ENCODE assay signal across 1 cellular context in the genomic region with DNA sequence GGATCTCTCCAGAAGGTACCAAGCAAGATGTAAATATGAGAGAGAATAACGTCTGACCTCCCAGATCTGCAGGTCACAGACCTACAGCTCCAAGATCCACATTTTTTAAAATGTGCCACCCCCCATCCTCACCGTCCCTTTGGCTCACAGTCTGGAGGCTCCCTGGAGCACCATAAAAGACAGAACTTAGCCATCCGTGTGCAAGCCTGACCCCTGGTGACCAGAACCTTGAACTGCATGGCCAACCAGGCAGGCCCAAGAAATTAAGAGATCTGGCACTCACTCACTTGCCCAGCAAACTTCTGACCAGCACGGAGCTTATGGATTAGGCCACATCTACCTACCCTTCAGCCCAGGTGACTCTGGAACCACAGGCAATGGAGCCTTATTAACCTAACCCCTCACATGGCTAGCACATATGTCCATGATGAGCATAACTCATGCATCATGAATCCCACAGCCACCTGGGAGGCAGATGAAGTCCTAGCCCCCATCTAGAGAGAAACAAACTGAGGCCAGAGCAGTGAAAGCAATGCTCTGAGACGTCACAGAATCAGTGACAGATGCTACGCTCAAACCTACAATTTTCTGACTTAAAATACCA.
TF ChIP-seq lines count a peak whose summit lies in the region.

No MANE protein-coding gene starts in this region.

TF ChIP-seq in K562, 482 proteins besides CTCF, POLR2A, EP300 and RAD21 (continued from another document):
- TF ChIP-seq, protein P1, sequence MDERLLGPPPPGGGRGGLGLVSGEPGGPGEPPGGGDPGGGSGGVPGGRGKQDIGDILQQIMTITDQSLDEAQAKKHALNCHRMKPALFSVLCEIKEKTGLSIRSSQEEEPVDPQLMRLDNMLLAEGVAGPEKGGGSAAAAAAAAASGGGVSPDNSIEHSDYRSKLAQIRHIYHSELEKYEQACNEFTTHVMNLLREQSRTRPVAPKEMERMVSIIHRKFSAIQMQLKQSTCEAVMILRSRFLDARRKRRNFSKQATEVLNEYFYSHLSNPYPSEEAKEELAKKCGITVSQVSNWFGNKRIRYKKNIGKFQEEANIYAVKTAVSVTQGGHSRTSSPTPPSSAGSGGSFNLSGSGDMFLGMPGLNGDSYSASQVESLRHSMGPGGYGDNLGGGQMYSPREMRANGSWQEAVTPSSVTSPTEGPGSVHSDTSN (CRISPR knock-in tag; IDR thresholded peaks at IDR 0.05; ENCODE audit: low read depth), result no peak
- TF ChIP-seq, protein P1 (tag; conservative IDR thresholded peaks at IDR 0.05; ENCODE audit: low read depth), result no peak
- TF ChIP-seq GATAD2B (IDR thresholded peaks at IDR 0.05; ENCODE audit: borderline replicate concordance) (no peak), SMC3 (conservative IDR thresholded peaks at IDR 0.05; ENCODE audit: insufficient read depth, low read depth, low read length) (peak; percentile 94), SNIP1 (IDR thresholded peaks at IDR 0.05; ENCODE audit: low read depth) (no peak), ETV5 (CRISPR knock-in tag; IDR thresholded peaks at IDR 0.05; ENCODE audit: low read depth) (0 out of 2 replicates have a peak, but pooled peaks have one; percentile 12), ZEB2 (IDR thresholded peaks at IDR 0.05) (no peak), IRF2 (CRISPR knock-in tag; IDR thresholded peaks at IDR 0.05) (no peak), PRMT5 (CRISPR knock-in tag; IDR thresholded peaks at IDR 0.05) (no peak), CBX5 (IDR thresholded peaks at IDR 0.05; ENCODE audit: borderline replicate concordance, low read depth) (no peak), PTTG1 (tag; IDR thresholded peaks at IDR 0.05; ENCODE audit: low read depth) (no peak), ZNF24 (IDR thresholded peaks at IDR 0.05) (0 out of 2 replicates have a peak, but pooled peaks have one; percentile 12)
- TF ChIP-seq, protein P2, sequence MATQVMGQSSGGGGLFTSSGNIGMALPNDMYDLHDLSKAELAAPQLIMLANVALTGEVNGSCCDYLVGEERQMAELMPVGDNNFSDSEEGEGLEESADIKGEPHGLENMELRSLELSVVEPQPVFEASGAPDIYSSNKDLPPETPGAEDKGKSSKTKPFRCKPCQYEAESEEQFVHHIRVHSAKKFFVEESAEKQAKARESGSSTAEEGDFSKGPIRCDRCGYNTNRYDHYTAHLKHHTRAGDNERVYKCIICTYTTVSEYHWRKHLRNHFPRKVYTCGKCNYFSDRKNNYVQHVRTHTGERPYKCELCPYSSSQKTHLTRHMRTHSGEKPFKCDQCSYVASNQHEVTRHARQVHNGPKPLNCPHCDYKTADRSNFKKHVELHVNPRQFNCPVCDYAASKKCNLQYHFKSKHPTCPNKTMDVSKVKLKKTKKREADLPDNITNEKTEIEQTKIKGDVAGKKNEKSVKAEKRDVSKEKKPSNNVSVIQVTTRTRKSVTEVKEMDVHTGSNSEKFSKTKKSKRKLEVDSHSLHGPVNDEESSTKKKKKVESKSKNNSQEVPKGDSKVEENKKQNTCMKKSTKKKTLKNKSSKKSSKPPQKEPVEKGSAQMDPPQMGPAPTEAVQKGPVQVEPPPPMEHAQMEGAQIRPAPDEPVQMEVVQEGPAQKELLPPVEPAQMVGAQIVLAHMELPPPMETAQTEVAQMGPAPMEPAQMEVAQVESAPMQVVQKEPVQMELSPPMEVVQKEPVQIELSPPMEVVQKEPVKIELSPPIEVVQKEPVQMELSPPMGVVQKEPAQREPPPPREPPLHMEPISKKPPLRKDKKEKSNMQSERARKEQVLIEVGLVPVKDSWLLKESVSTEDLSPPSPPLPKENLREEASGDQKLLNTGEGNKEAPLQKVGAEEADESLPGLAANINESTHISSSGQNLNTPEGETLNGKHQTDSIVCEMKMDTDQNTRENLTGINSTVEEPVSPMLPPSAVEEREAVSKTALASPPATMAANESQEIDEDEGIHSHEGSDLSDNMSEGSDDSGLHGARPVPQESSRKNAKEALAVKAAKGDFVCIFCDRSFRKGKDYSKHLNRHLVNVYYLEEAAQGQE (CRISPR knock-in tag; IDR thresholded peaks at IDR 0.05; ENCODE audit: low read depth), result no peak
